ENCODE assay signal across 10 cellular contexts in the genomic region with DNA sequence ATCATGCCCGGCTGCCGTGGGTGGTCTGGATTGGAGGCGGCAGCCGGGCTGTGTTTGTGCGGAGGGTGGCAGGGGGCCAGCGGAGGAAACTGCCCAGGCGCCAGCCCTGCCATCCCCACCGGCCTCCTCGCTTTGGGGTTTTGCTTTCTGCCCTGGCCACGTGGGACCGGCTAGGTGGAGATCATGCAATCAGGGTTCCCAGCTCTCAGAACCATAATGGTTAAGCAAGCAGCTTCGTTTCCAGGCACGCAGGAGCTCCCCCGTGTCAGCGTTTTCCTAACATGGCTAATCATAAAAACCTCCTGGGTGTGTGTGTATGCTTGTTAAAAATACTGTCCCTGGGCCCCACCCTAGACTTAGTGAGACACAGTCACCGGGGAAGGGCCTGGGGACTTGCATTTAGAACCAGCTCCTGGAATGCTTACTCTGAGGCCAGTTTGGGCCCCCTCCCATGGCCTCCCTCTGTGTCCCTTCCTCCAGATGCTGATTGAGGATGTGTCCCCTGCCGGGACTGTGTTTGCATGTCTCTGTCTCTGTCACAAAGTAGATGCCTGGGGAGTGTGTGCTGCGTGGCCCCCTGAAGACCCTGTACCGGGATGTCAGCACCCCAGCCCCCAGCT.
A peak's percentile ranks its signal among the peaks of the same experiment; 100 is the strongest.
DNase-seq lines count a peak whose midpoint lies in the region; ATAC-seq, FAIRE-seq and TF ChIP-seq lines count a peak whose summit lies in the region.
"Had no signal": no experiment of that assay in that cellular context is flagged by ENCODE, and none has a peak within 500 bp of the region (broad histone marks: within the 10 kb centered on the region; RNA-seq: fewer than 3 reads in every experiment).

No MANE protein-coding gene starts in this region.

- no peak for TF ChIP-seq CTCF in endothelial cell of umbilical vein (IDR thresholded peaks at IDR 0.05; ENCODE audit: extremely low read depth in 1 of 2, insufficient read depth in 1 of 2, low read depth in 1 of 2, low read length in 2 of 2)
- TF ChIP-seq CTCF in lung (IDR thresholded peaks at IDR 0.05; ENCODE audit: control extremely low read depth, extremely low read depth): no peak

- intact Hi-C loops in endothelial cell of umbilical vein (cut with micrococcal nuclease): no loop called here

- TF ChIP-seq POLR2A in endothelial cell of umbilical vein (IDR thresholded peaks at IDR 0.05; ENCODE audit: low read depth, low read length) (no peak), erythroblast (IDR thresholded peaks at IDR 0.05; ENCODE audit: low read length) (no peak)

- H3K36me3 ChIP-seq in HUES64 (ENCODE audit: insufficient read depth, low read length): 0 out of 2 replicates have a peak, but pooled peaks cover 2% of the 10 kb centered on the region
- no peaks in the 10 kb centered on the region for H3K36me3 ChIP-seq in endothelial cell of umbilical vein (ENCODE audit: control insufficient read depth in 2 of 2, extremely low read depth in 1 of 2, insufficient read depth in 2 of 2, low read length in 2 of 2)
- no peaks in the 10 kb centered on the region for H3K36me3 ChIP-seq in lung (ENCODE audit: control insufficient read depth in 2 of 2, insufficient read depth in 2 of 2, low read length in 2 of 2)
- H3K36me3 ChIP-seq in thymus (ENCODE audit: control insufficient read depth, insufficient read depth): peaks cover 3% of the 10 kb centered on the region

- dilution Hi-C loops in endothelial cell of umbilical vein (cut with MboI; ENCODE audit: extremely low pct_ligation_motif_present, low sequenced_read_pairs): no loop called here

- CTCF ChIA-PET in endothelial cell of umbilical vein (lab: Charles Lee): interaction anchor here (0.8 to 1.6 kb wide), 4 partner anchors 9 to 54 kb away, joined by 3 to 4 read pairs (median 3); no protein-coding TSS in a partner anchor

- H2AFZ ChIP-seq in endothelial cell of umbilical vein (ENCODE audit: low read depth, low read length): peak overlapping the region; percentile 1

- H3K4me3 ChIP-seq in HUES64 (ENCODE audit: low read length): peak overlapping the region; percentile 32
- H3K4me3 ChIP-seq in endothelial cell of umbilical vein (replicated peaks in 1 of 3; ENCODE audit: insufficient read depth in 1 of 3, low read depth in 1 of 3, low read length in 3 of 3): peak overlapping the region in 1 of 3 experiments; percentile 17
- H3K4me3 ChIP-seq in lung: no peak overlapping the region
- no peak overlapping the region for H3K4me3 ChIP-seq in thymus (ENCODE audit: low read length)

- H3K4me1 ChIP-seq in HUES64 (ENCODE audit: insufficient read depth, low read length) (peaks cover 72% of the 10 kb centered on the region), endothelial cell of umbilical vein (ENCODE audit: control insufficient read depth, extremely low read depth, insufficient read depth, low read length) (peaks cover 5% of the 10 kb centered on the region), lung (ENCODE audit: control insufficient read depth in 2 of 2, insufficient read depth in 2 of 2, low read length in 2 of 2) (peaks cover 17 to 26% of the 10 kb centered on the region in 2 donors), thymus (ENCODE audit: control insufficient read depth, insufficient read depth, low read length) (peaks cover 11% of the 10 kb centered on the region)

- peak overlapping the region; percentile 35 for H3K4me2 ChIP-seq in endothelial cell of umbilical vein (ENCODE audit: insufficient read depth, low read length)

- H3K9ac ChIP-seq in HUES64 (ENCODE audit: low read depth, low read length) (peak overlapping the region; percentile 70), endothelial cell of umbilical vein (replicated peaks; ENCODE audit: extremely low read depth, insufficient read depth, low read length) (no peak overlapping the region)

- POLR2A ChIA-PET in endothelial cell of umbilical vein (lab: Charles Lee): no interaction called here

- DNase-seq in endothelial cell of umbilical vein (ENCODE audit: low read depth, low spot score) (peak; percentile 34), lung (ENCODE audit: low spot score) (no peak), DMS153 (lab: John Stamatoyannopoulos, UW) (no peak), NCI-H345 (lab: John Stamatoyannopoulos, UW) (no peak), erythroblast (lab: John Stamatoyannopoulos, UW) (no peak)
- DNase-seq in stimulated activated CD4-positive, alpha-beta T cell treated with anti-CD3 and anti-CD28 coated beads, Interleukin-15, amount 100 ng/mL, for 24 hours: no peak
- DNase-seq: HCEC 1CT had no signal

- H3K9me3 ChIP-seq in HUES64 (ENCODE audit: insufficient read depth, low read depth, low read length) (no peaks in the 10 kb centered on the region; the same call in 1 of the 2 replicates), endothelial cell of umbilical vein (replicated peaks; ENCODE audit: control insufficient read depth, insufficient read depth, low read length) (no peaks in the 10 kb centered on the region), lung (ENCODE audit: control insufficient read depth in 2 of 2, insufficient read depth in 1 of 2, low read length in 1 of 2) (no peaks in the 10 kb centered on the region), thymus (ENCODE audit: control insufficient read depth) (no peaks in the 10 kb centered on the region)

- H3K27me3 ChIP-seq in HUES64 (ENCODE audit: insufficient read depth, low read length) (no peaks in the 10 kb centered on the region), endothelial cell of umbilical vein (ENCODE audit: control insufficient read depth in 2 of 2, insufficient read depth in 2 of 2, low read length in 2 of 2) (no peaks in the 10 kb centered on the region), lung (ENCODE audit: control insufficient read depth, insufficient read depth) (no peaks in the 10 kb centered on the region), thymus (ENCODE audit: control insufficient read depth, insufficient read depth) (no peaks in the 10 kb centered on the region)

- H3K9me1 ChIP-seq in endothelial cell of umbilical vein (replicated peaks; ENCODE audit: control insufficient read depth, extremely low read depth, insufficient read depth, low read length): no peaks in the 10 kb centered on the region

- no peak for ATAC-seq in lung (ENCODE audit: insufficient read depth, low FRiP score)
- ATAC-seq: SK-N-SH treated with all-trans-retinoic acid at 6 μM for 48 hours had no signal

- FAIRE-seq in endothelial cell of umbilical vein (lab: Jason Lieb, UNC): peak; percentile 50

- H3K27ac ChIP-seq in HUES64 (ENCODE audit: low read depth, low read length) (peak overlapping the region; percentile 93), endothelial cell of umbilical vein (ENCODE audit: insufficient read depth, low read depth, low read length) (no peak overlapping the region), lung (ENCODE audit: low read depth in 1 of 2, low read length in 1 of 2) (peak overlapping the region; percentile 52 to 95), thymus (ENCODE audit: low read depth) (peak overlapping the region; percentile 57)

- no TSS peak for BruUV-seq in endothelial cell of umbilical vein (replicated peaks; lab: Mats Ljungman, UMichigan)

- no peaks in the 10 kb centered on the region for H4K20me1 ChIP-seq in endothelial cell of umbilical vein (replicated peaks; ENCODE audit: control insufficient read depth, extremely low read depth, insufficient read depth, low read length)

- WGBS in HUES64: under 1% methylated on average over 19 of the region's 19 CpGs
- WGBS in lung, 2 donors: 42 to 62% methylated on average over 19 of the region's 19 CpGs
- 94% methylated on average over 19 of the region's 19 CpGs for WGBS in thymus

- peaks cover 1% of the 10 kb centered on the region for H3K79me2 ChIP-seq in endothelial cell of umbilical vein (ENCODE audit: control insufficient read depth, insufficient read depth, low read length)

TF ChIP-seq in endothelial cell of umbilical vein, 7 proteins besides CTCF, POLR2A, EP300 and RAD21:
- TF ChIP-seq, protein P1, sequence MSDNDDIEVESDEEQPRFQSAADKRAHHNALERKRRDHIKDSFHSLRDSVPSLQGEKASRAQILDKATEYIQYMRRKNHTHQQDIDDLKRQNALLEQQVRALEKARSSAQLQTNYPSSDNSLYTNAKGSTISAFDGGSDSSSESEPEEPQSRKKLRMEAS (IDR thresholded peaks at IDR 0.05; ENCODE audit: insufficient read depth, insufficient read length): no peak
- TF ChIP-seq POLR2AphosphoS5 (IDR thresholded peaks at IDR 0.05; ENCODE audit: insufficient read depth, low read depth, low read length) (no peak), FOS (IDR thresholded peaks at IDR 0.05; ENCODE audit: borderline replicate concordance, insufficient read depth, low read length) (no peak), MYC (IDR thresholded peaks at IDR 0.05; ENCODE audit: low read depth, low read length) (no peak), GATA2 (IDR thresholded peaks at IDR 0.05; ENCODE audit: insufficient read depth, insufficient read length, low read depth, low read length) (no peak), JUN (IDR thresholded peaks at IDR 0.05; ENCODE audit: borderline replicate concordance, insufficient read depth, insufficient read length, low read depth) (no peak), EZH2 (IDR thresholded peaks at IDR 0.05; ENCODE audit: borderline replicate concordance, low read depth, low read length, severe bottlenecking) (no peak)
